ENCODE assay signal across 13 cellular contexts in genomic region chr13:110443633-110444225, GRCh38.
DNase-seq lines count a peak whose midpoint lies in the region; ATAC-seq and TF ChIP-seq lines count a peak whose summit lies in the region.
"Had no signal": no experiment of that assay in that cellular context is flagged by ENCODE, and none has a peak within 500 bp of the region (broad histone marks: within the 10 kb centered on the region; RNA-seq: fewer than 3 reads in every experiment).

No MANE protein-coding gene starts in this region.

- H3K4me3 Mint-ChIP-seq in activated CD4-positive, alpha-beta memory T cell treated with anti-CD3 and anti-CD28 coated beads for 36 hours = no peak overlapping the region
- H3K4me3 Mint-ChIP-seq: activated CD4-positive, alpha-beta memory T cell treated with anti-CD3 and anti-CD28 coated beads, Interleukin-2, amount 10 ng/mL, durations not matched to agents 7 days and 5 days; activated naive CD8-positive, alpha-beta T cell treated with anti-CD3 and anti-CD28 coated beads, Interleukin-2, amount 50 U/mL, for 24 hours had no signal

- H3K4me3 ChIP-seq in colonic mucosa (no peak overlapping the region), smooth muscle cell (no peak overlapping the region), mucosa of descending colon (no peak overlapping the region), tibial nerve (no peak overlapping the region)

- peaks cover 14% of the 10 kb centered on the region for H3K79me2 ChIP-seq in smooth muscle cell (ENCODE audit: low read depth)

- H3K27ac Mint-ChIP-seq in activated CD4-positive, alpha-beta memory T cell treated with anti-CD3 and anti-CD28 coated beads for 36 hours = no peak overlapping the region
- H3K27ac Mint-ChIP-seq: activated CD4-positive, alpha-beta memory T cell treated with anti-CD3 and anti-CD28 coated beads, Interleukin-2, amount 10 ng/mL, durations not matched to agents 7 days and 5 days; activated naive CD8-positive, alpha-beta T cell treated with anti-CD3 and anti-CD28 coated beads, Interleukin-2, amount 50 U/mL, for 24 hours had no signal

- H3K27me3 ChIP-seq in colonic mucosa (no peaks in the 10 kb centered on the region), smooth muscle cell (ENCODE audit: low read depth) (no peaks in the 10 kb centered on the region), tibial nerve (no peaks in the 10 kb centered on the region)

- no peaks in the 10 kb centered on the region for H3K36me3 ChIP-seq in colonic mucosa
- H3K36me3 ChIP-seq in smooth muscle cell (ENCODE audit: low read depth) = peaks cover 27% of the 10 kb centered on the region
- no peaks in the 10 kb centered on the region for H3K36me3 ChIP-seq in mucosa of descending colon (ENCODE audit: low read depth)
- H3K36me3 ChIP-seq in tibial nerve = peaks cover 0 to 75% (median 1%) of the 10 kb centered on the region in 3 donors

- intact Hi-C loops in colonic mucosa (cut with DNase I) = no loop called here
- intact Hi-C loops in mucosa of descending colon (cut with DNase I, micrococcal nuclease) = no loop called here
- intact Hi-C loops in activated CD4-positive, alpha-beta memory T cell treated with anti-CD3 and anti-CD28 coated beads for 36 hours (cut with micrococcal nuclease) = no loop called here

- H3K9me3 Mint-ChIP-seq in activated CD4-positive, alpha-beta memory T cell treated with anti-CD3 and anti-CD28 coated beads for 36 hours = no peaks in the 10 kb centered on the region
- H3K9me3 Mint-ChIP-seq: activated CD4-positive, alpha-beta memory T cell treated with anti-CD3 and anti-CD28 coated beads, Interleukin-2, amount 10 ng/mL, durations not matched to agents 7 days and 5 days; activated naive CD8-positive, alpha-beta T cell treated with anti-CD3 and anti-CD28 coated beads, Interleukin-2, amount 50 U/mL, for 24 hours had no signal

- TF ChIP-seq CTCF in colonic mucosa (IDR thresholded peaks at IDR 0.05) (no peak), smooth muscle cell (IDR thresholded peaks at IDR 0.05; ENCODE audit: borderline replicate concordance, insufficient read depth, poor library complexity, severe bottlenecking) (no peak), mucosa of descending colon (IDR thresholded peaks at IDR 0.05) (no peak), tibial nerve (IDR thresholded peaks at IDR 0.05) (no peak)

- H3K27ac ChIP-seq in colonic mucosa = peak overlapping the region; percentile 25
- peak overlapping the region; percentile 59 for H3K27ac ChIP-seq in smooth muscle cell (ENCODE audit: low read depth)
- H3K27ac ChIP-seq in tibial nerve = peak overlapping the region in 2 of 4 donors; percentile 64 to 70
- H3K27ac ChIP-seq: HL-60 had no signal

- no peaks in the 10 kb centered on the region for H3K4me1 Mint-ChIP-seq in activated CD4-positive, alpha-beta memory T cell treated with anti-CD3 and anti-CD28 coated beads for 36 hours (ENCODE audit: low read depth)
- H3K4me1 Mint-ChIP-seq: activated CD4-positive, alpha-beta memory T cell treated with anti-CD3 and anti-CD28 coated beads, Interleukin-2, amount 10 ng/mL, durations not matched to agents 7 days and 5 days had no signal

- TF ChIP-seq POLR2A in tibial nerve (IDR thresholded peaks at IDR 0.05) = no peak

- H4K20me1 ChIP-seq in smooth muscle cell (ENCODE audit: low read depth) = peaks cover 41% of the 10 kb centered on the region

- ATAC-seq in GM18909 (IDR thresholded peaks at IDR 0.05; ENCODE audit: poor library complexity, unreplicated experiment) = peak; percentile 31
- ATAC-seq in HG02852 (IDR thresholded peaks at IDR 0.05; ENCODE audit: unreplicated experiment) = peak; percentile 30
- ATAC-seq in mucosa of descending colon = no peak
- ATAC-seq: activated naive CD8-positive, alpha-beta T cell treated with anti-CD3 and anti-CD28 coated beads, Interleukin-2, amount 50 U/mL, for 24 hours had no signal

- peaks cover 90% of the 10 kb centered on the region for H3F3A ChIP-seq in smooth muscle cell (ENCODE audit: low read depth)

- H3K4me2 ChIP-seq in smooth muscle cell = no peak overlapping the region

- POLR2A ChIA-PET in activated CD4-positive, alpha-beta memory T cell treated with anti-CD3 and anti-CD28 coated beads for 36 hours (lab: Charles Lee) = no interaction called here

- H2AFZ ChIP-seq in smooth muscle cell (ENCODE audit: low read depth) = no peak overlapping the region

- 88% methylated on average over 12 of the region's 12 CpGs for WGBS in smooth muscle cell (ENCODE audit: low lambda C conversion rate)
- WGBS in tibial nerve, 2 donors = 63 to 70% methylated on average over 9 to 12 of the region's 12 CpGs

- no peaks in the 10 kb centered on the region for H3K4me1 ChIP-seq in colonic mucosa
- H3K4me1 ChIP-seq in smooth muscle cell (ENCODE audit: low read depth) = no peaks in the 10 kb centered on the region
- peaks cover 10% of the 10 kb centered on the region for H3K4me1 ChIP-seq in mucosa of descending colon (ENCODE audit: low read depth)
- H3K4me1 ChIP-seq in tibial nerve = peaks cover 0 to 24% (median 5%) of the 10 kb centered on the region in 4 donors

- H3K36me3 Mint-ChIP-seq in activated CD4-positive, alpha-beta memory T cell treated with anti-CD3 and anti-CD28 coated beads for 36 hours = no peaks in the 10 kb centered on the region

- CTCF ChIA-PET in activated CD4-positive, alpha-beta memory T cell treated with anti-CD3 and anti-CD28 coated beads for 36 hours (lab: Charles Lee) = interaction anchor here (1.8 to 2.0 kb wide), 2 partner anchors 12 to 221 kb away, joined by 5 to 8 read pairs; no protein-coding TSS in a partner anchor

- H3K9ac ChIP-seq in colonic mucosa (ENCODE audit: low read depth in 2 of 2, low read length in 2 of 2) = no peak overlapping the region
- no peak overlapping the region for H3K9ac ChIP-seq in smooth muscle cell (ENCODE audit: low read depth)

- no peaks in the 10 kb centered on the region for H3K9me3 ChIP-seq in colonic mucosa
- no peaks in the 10 kb centered on the region for H3K9me3 ChIP-seq in smooth muscle cell (replicated peaks; ENCODE audit: low read depth)
- H3K9me3 ChIP-seq in mucosa of descending colon = no peaks in the 10 kb centered on the region
- no peaks in the 10 kb centered on the region for H3K9me3 ChIP-seq in tibial nerve

- peaks cover 31% of the 10 kb centered on the region for H3K27me3 Mint-ChIP-seq in activated CD4-positive, alpha-beta memory T cell treated with anti-CD3 and anti-CD28 coated beads for 36 hours

- TF ChIP-seq EP300 in tibial nerve (IDR thresholded peaks at IDR 0.05) = no peak

- DNase-seq in colonic mucosa = no peak
- no peak for DNase-seq in smooth muscle cell (lab: John Stamatoyannopoulos, UW; ENCODE audit: unreplicated experiment)
- DNase-seq in mucosa of descending colon = no peak
- DNase-seq in tibial nerve (ENCODE audit: low spot score in 2 of 2) = no peak
- DNase-seq in NOMO-1 treated with DMSO at 0.1 percent for 48 hours (lab: John Stamatoyannopoulos, UW; ENCODE audit: unreplicated experiment) = no peak
- no peak for DNase-seq in activated CD4-positive, alpha-beta memory T cell treated with anti-CD3 and anti-CD28 coated beads for 36 hours
- DNase-seq: activated CD4-positive, alpha-beta memory T cell treated with anti-CD3 and anti-CD28 coated beads, Interleukin-2, amount 10 ng/mL, durations not matched to agents 7 days and 5 days; activated naive CD8-positive, alpha-beta T cell treated with anti-CD3 and anti-CD28 coated beads, Interleukin-2, amount 50 U/mL, for 24 hours; effector memory CD4-positive, alpha-beta T cell; GOT3 had no signal
